ENCODE assay signal across 8 cellular contexts in genomic region chr20:3797226-3797545, GRCh38. TPM values are rescaled to one million over a fixed set of nuclear protein-coding genes. Genes with fewer than 3 reads are reported as not detected.
A peak's percentile ranks its signal among the peaks of the same experiment; 100 is the strongest.
DNase-seq lines count a peak whose midpoint lies in the region; ATAC-seq and TF ChIP-seq lines count a peak whose summit lies in the region.

No MANE protein-coding gene starts in this region.

- H3K27me3 Mint-ChIP-seq in H9 (ENCODE audit: low read depth): peaks cover 19% of the 10 kb centered on the region
- no peaks in the 10 kb centered on the region for H3K27me3 Mint-ChIP-seq in T-helper 17 cell

- DNase-seq in H9 (no peak), T-helper 17 cell (no peak), fibroblast of pulmonary artery (ENCODE audit: low read depth) (no peak), NCI-H2196 treated with DMSO at 0.1 percent for 48 hours (lab: John Stamatoyannopoulos, UW; ENCODE audit: unreplicated experiment) (no peak), NCI-H1930 (lab: John Stamatoyannopoulos, UW) (no peak)

- H3K23ac ChIP-seq in H9 (ENCODE audit: insufficient read length, low read depth, low read length): no peak overlapping the region

- ATAC-seq in T-helper 17 cell: no peak
- ATAC-seq in HG03565 (IDR thresholded peaks at IDR 0.05; ENCODE audit: unreplicated experiment): no peak
- no peak for ATAC-seq in GM21528 (IDR thresholded peaks at IDR 0.05; ENCODE audit: low FRiP score, unreplicated experiment)

- no peak overlapping the region for H3K18ac ChIP-seq in H9 (ENCODE audit: insufficient read length, low read depth, low read length)

- H2BK12ac ChIP-seq in H9 (ENCODE audit: insufficient read length, low read depth, low read length): no peak overlapping the region

- peaks cover 9 to 14% (median 10%) of the 10 kb centered on the region in 3 donors for H3K36me3 ChIP-seq in skeletal muscle tissue (ENCODE audit: control insufficient read depth in 3 of 3, insufficient read depth in 3 of 3, low read length in 3 of 3)

- H4K91ac ChIP-seq in H9 (ENCODE audit: insufficient read length, low read depth, low read length): no peak overlapping the region

- H3K56ac ChIP-seq in H9 (ENCODE audit: insufficient read length, low read depth, low read length): no peak overlapping the region

- no peak overlapping the region for H2BK20ac ChIP-seq in H9 (ENCODE audit: low read depth, low read length, poor library complexity, severe bottlenecking)

- H2BK5ac ChIP-seq in H9 (ENCODE audit: insufficient read length, low read length): no peak overlapping the region

- H3K79me1 ChIP-seq in H9 (ENCODE audit: insufficient read depth, low read depth, low read length, poor library complexity, severe bottlenecking): no peaks in the 10 kb centered on the region

- H3K9me3 ChIP-seq in H9 (ENCODE audit: control insufficient read depth, low read depth, low read length) (no peaks in the 10 kb centered on the region), T-helper 17 cell (ENCODE audit: control insufficient read depth, low read length, poor library complexity, severe bottlenecking) (no peaks in the 10 kb centered on the region), skeletal muscle tissue (ENCODE audit: control insufficient read depth in 3 of 3, low read length in 3 of 3) (no peaks in the 10 kb centered on the region)

- H2BK15ac ChIP-seq in H9 (ENCODE audit: low read depth, low read length): no peak overlapping the region

- no peak overlapping the region for H4K8ac ChIP-seq in H9 (replicated peaks; ENCODE audit: insufficient read length, low read depth, low read length)

- H3K9ac ChIP-seq in H9 (ENCODE audit: extremely low read depth, insufficient read length, low read length): no peak overlapping the region
- H3K9ac ChIP-seq in skeletal muscle tissue (ENCODE audit: low read depth in 1 of 3, low read length in 3 of 3): peak overlapping the region in 1 of 3 donors; percentile 66

- peak overlapping the region; percentile 93 for H3K4me3 ChIP-seq in fibroblast of pulmonary artery (replicated peaks; ENCODE audit: low read depth, low read length)
- peak overlapping the region; percentile 54 to 69 (median 56) for H3K4me3 ChIP-seq in skeletal muscle tissue (ENCODE audit: low read length in 3 of 3)

- peaks cover 19% of the 10 kb centered on the region for H3K23me2 ChIP-seq in H9 (ENCODE audit: insufficient read length, low read depth, low read length, poor library complexity, severe bottlenecking)

- WGBS in H9 (ENCODE audit: extremely low coverage, insufficient read length, low lambda C conversion rate): no CpG with 5 or more reads among the region's 5 CpGs

- no peak overlapping the region for H3K14ac ChIP-seq in H9 (ENCODE audit: insufficient read depth, low read length)

- peaks cover 42 to 54% of the 10 kb centered on the region in 2 experiments for H3K4me1 Mint-ChIP-seq in H9
- H3K4me1 Mint-ChIP-seq in T-helper 17 cell: peaks cover 37% of the 10 kb centered on the region

- H3K27ac ChIP-seq in H9 (ENCODE audit: insufficient read length, low read depth, low read length): no peak overlapping the region
- no peak overlapping the region for H3K27ac ChIP-seq in skeletal muscle tissue (ENCODE audit: low read depth, low read length)

- no peaks in the 10 kb centered on the region for H3K27me3 ChIP-seq in H9 (ENCODE audit: insufficient read depth, low read length)
- no peaks in the 10 kb centered on the region for H3K27me3 ChIP-seq in skeletal muscle tissue (ENCODE audit: control insufficient read depth in 3 of 3, insufficient read depth in 3 of 3, low read length in 3 of 3)

- H3K4me2 ChIP-seq in H9 (ENCODE audit: insufficient read depth, insufficient read length, low read length): peak overlapping the region; percentile 35

- H3T11ph ChIP-seq in H9 (ENCODE audit: low read length): no peak overlapping the region

- H2AFZ ChIP-seq in H9 (ENCODE audit: low read length): no peak overlapping the region

- no peaks in the 10 kb centered on the region for H3K79me2 ChIP-seq in H9 (ENCODE audit: insufficient read depth, low read length)

- H3K9me3 Mint-ChIP-seq in H9: no peaks in the 10 kb centered on the region

- H3K4me3 Mint-ChIP-seq in H9: peak overlapping the region; percentile 73 to 92
- peak overlapping the region; percentile 100 for H3K4me3 Mint-ChIP-seq in T-helper 17 cell

- no peaks in the 10 kb centered on the region; the same call in 1 of the 2 replicates for H3K4me1 ChIP-seq in H9 (ENCODE audit: insufficient read depth, low read length)
- H3K4me1 ChIP-seq in skeletal muscle tissue (ENCODE audit: control insufficient read depth in 3 of 3, insufficient read depth in 3 of 3, low read length in 3 of 3): peaks cover 8 to 27% (median 15%) of the 10 kb centered on the region in 3 donors

- no peaks in the 10 kb centered on the region for H4K20me1 ChIP-seq in H9 (ENCODE audit: control insufficient read depth, insufficient read depth, insufficient read length)

- H3K27ac Mint-ChIP-seq in H9 (peak overlapping the region in 1 of 3 experiments; percentile 23; a peak in 1 of 7 replicates), T-helper 17 cell (peak overlapping the region; percentile 95)

- H4K5ac ChIP-seq in H9 (ENCODE audit: insufficient read length, low read depth, low read length): no peak overlapping the region

- TF ChIP-seq CTCF in H9 (conservative IDR thresholded peaks at IDR 0.05) (no peak), fibroblast of pulmonary artery (IDR thresholded peaks at IDR 0.05; ENCODE audit: low read length, missing control alignments) (no peak)

- H2AK5ac ChIP-seq in H9 (ENCODE audit: insufficient read length, low read length): no peak overlapping the region

- no peak overlapping the region for H2BK120ac ChIP-seq in H9 (ENCODE audit: low read depth, low read length, poor library complexity, severe bottlenecking)

- H3K36me3 Mint-ChIP-seq in H9 (ENCODE audit: insufficient read depth in 1 of 3, low read depth in 3 of 3) (peaks cover 8 to 18% (median 13%) of the 10 kb centered on the region in 3 experiments; a peak in 5 of 7 replicates), T-helper 17 cell (ENCODE audit: low read depth) (peaks cover 12% of the 10 kb centered on the region)

- H3K4ac ChIP-seq in H9 (ENCODE audit: low read depth, low read length): no peak overlapping the region

RNA-seq across cellular contexts. Expression of gene CDC25B, which starts 1.1 kb away (rescaled TPM):
- total RNA-seq in H9 (2021) (22.9 and 24.0 TPM in 2 replicates), T-helper 17 cell (100 to 1,000 TPM; 220 to 223 TPM), skeletal muscle tissue (28.7 TPM)

RNA-seq across cellular contexts. Expression of gene CENPB, which starts 10.6 kb away (rescaled TPM):
- total RNA-seq in H9 (2021): 63.1 and 64.0 TPM in 2 replicates
- total RNA-seq in T-helper 17 cell: 10 to 100 TPM; 36.9 to 40.2 TPM
- 46.4 TPM for total RNA-seq in skeletal muscle tissue

RNA-seq across cellular contexts. Expression of gene SPEF1, which starts 15.9 kb away (rescaled TPM):
- total RNA-seq in H9 (2021) (0.22 and 0.24 TPM in 2 replicates), T-helper 17 cell (under 1 TPM in 1 of 2 donors, not detected in 1; 0.18 TPM), skeletal muscle tissue (not detected)

RNA-seq across cellular contexts. Expression of gene AP5S1, which starts 23.2 kb away (rescaled TPM):
- total RNA-seq in H9 (2021) (3.9 and 4.1 TPM in 2 replicates), T-helper 17 cell (10 to 100 TPM; 11.3 to 11.9 TPM), skeletal muscle tissue (8.9 TPM)

RNA-seq across cellular contexts. Expression of gene ADISSP, which starts 29.6 kb away (rescaled TPM):
- total RNA-seq in H9 (2021) (79.2 and 80.9 TPM in 2 replicates), T-helper 17 cell (10 to 100 TPM; 13.3 to 19.0 TPM), skeletal muscle tissue (9.4 TPM)
